In genomic region chr10:58952747-58953466, GRCh38 we compare ENCODE assay signal across 1 cellular context.
TF ChIP-seq lines count a peak whose summit lies in the region.

No MANE protein-coding gene starts in this region.

TF ChIP-seq in HCT116, 20 proteins besides CTCF, POLR2A, EP300 and RAD21 (continued from another document):
- TF ChIP-seq ZBTB33 (IDR thresholded peaks at IDR 0.05; ENCODE audit: extremely low read depth, insufficient replicate concordance, low read length) (no peak), POLR2AphosphoS5 (IDR thresholded peaks at IDR 0.05; ENCODE audit: low read depth, low read length) (no peak), CEBPB (IDR thresholded peaks at IDR 0.05; ENCODE audit: low read depth) (no peak), CBX3 (IDR thresholded peaks at IDR 0.05; ENCODE audit: low read depth) (no peak), FOSL1 (IDR thresholded peaks at IDR 0.05; ENCODE audit: low read depth) (no peak), EZH2phosphoT487 (IDR thresholded peaks at IDR 0.05; ENCODE audit: borderline replicate concordance) (no peak), TCF7L2 (IDR thresholded peaks at IDR 0.05; ENCODE audit: borderline replicate concordance, extremely low read depth, insufficient read depth, insufficient read length) (no peak), SRF (IDR thresholded peaks at IDR 0.05; ENCODE audit: low read depth) (no peak), SIN3A (IDR thresholded peaks at IDR 0.05; ENCODE audit: low read depth) (no peak), EZH2 (IDR thresholded peaks at IDR 0.05) (no peak), JUND (IDR thresholded peaks at IDR 0.05) (no peak)
